ENCODE assay signal across 1 cellular context in the genomic region with DNA sequence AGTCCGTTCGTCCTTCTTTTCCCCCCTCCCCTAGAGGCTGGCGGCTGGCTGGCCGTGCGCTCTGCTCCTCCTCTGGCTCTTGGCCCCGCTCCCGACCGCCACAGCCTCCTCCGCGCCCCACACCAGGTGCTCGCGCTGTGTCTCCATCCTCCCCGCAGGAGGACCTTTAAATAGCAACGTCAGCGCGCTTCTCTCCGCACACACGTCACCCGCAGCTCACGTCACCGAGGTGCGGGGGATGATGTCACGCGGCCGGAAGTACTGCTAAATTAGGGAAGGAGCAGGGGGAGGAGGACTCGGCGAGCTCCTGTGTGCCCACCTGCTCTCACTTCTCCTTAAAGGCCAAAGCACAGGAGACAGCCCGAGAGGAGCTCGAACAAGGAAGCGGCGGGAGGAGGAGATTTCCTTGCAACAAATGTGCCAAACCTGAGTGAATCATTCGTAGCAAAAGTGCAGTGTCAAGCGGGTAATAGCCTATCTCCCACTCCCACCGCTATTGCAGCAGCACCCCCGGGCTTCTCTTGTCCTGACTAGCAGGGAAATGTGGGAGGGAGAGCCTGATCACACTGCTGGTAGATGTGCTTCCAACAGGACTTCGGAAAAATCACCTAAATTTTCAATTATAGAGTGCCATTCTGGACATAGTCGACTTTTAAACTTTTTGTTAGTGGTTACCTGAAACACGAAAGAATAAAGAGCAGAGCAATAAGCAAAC.
TF ChIP-seq lines count a peak whose summit lies in the region.

No MANE protein-coding gene starts in this region.

TF ChIP-seq in K562, 482 proteins besides CTCF, POLR2A, EP300 and RAD21 (continued from another document and continues in another):
- TF ChIP-seq NELFE (IDR thresholded peaks at IDR 0.05; ENCODE audit: insufficient read depth, insufficient read length) (peak; percentile 32), POLR2G (IDR thresholded peaks at IDR 0.05; ENCODE audit: low read depth, low read length) (peak; percentile 86), TAF15 (IDR thresholded peaks at IDR 0.05; ENCODE audit: low read depth, low read length) (no peak), SIN3A (IDR thresholded peaks at IDR 0.05; ENCODE audit: borderline replicate concordance in 2 of 2, control insufficient read depth in 1 of 2, low read depth in 2 of 2, low read length in 2 of 2) (peak in 1 of 2 experiments; percentile 88; a peak in 2 of 4 replicates), KAT7 (CRISPR knock-in tag; IDR thresholded peaks at IDR 0.05; ENCODE audit: borderline replicate concordance) (peak; percentile 69; the same call in 1 of the 2 replicates), ZNF584 (CRISPR knock-in tag; IDR thresholded peaks at IDR 0.05; ENCODE audit: low read depth) (0 out of 2 replicates have a peak, but pooled peaks have one; percentile 21), ZNF436 (CRISPR knock-in tag; IDR thresholded peaks at IDR 0.05) (no peak), ZNF644 (tag; IDR thresholded peaks at IDR 0.05; ENCODE audit: low read depth) (no peak), KAT2B (IDR thresholded peaks at IDR 0.05; ENCODE audit: low read depth, low read length) (no peak), ZNF197 (CRISPR knock-in tag; IDR thresholded peaks at IDR 0.05; ENCODE audit: low read depth) (peak; percentile 35; the same call in 1 of the 2 replicates), ZNF695 (CRISPR knock-in tag; IDR thresholded peaks at IDR 0.05) (no peak), ID3 (CRISPR knock-in tag; IDR thresholded peaks at IDR 0.05) (no peak), ID3 (tag; IDR thresholded peaks at IDR 0.05) (peak; percentile 70), ETV1 (tag; conservative IDR thresholded peaks at IDR 0.05; ENCODE audit: low read depth) (peak; percentile 97), ATF7 (IDR thresholded peaks at IDR 0.05) (peak; percentile 98), RBM34 (IDR thresholded peaks at IDR 0.05; ENCODE audit: borderline replicate concordance, insufficient read depth, low read length) (no peak), AFF4 (CRISPR knock-in tag; IDR thresholded peaks at IDR 0.05) (peak; percentile 92), ZNF707 (CRISPR knock-in tag; conservative IDR thresholded peaks at IDR 0.05) (no peak), CC2D1A (IDR thresholded peaks at IDR 0.05) (no peak), ZNF134 (CRISPR knock-in tag; conservative IDR thresholded peaks at IDR 0.05) (no peak), GTF2F1 (IDR thresholded peaks at IDR 0.05; ENCODE audit: low read depth, low read length) (no peak), MAFF (IDR thresholded peaks at IDR 0.05; ENCODE audit: low read length) (peak; percentile 60; the same call in 1 of the 2 replicates), NR1H2 (CRISPR knock-in tag; IDR thresholded peaks at IDR 0.05) (no peak), TBL1XR1 (IDR thresholded peaks at IDR 0.05; ENCODE audit: low read length in 2 of 2) (peak in 1 of 2 experiments; percentile 97; a peak in 2 of 4 replicates), SP2 (IDR thresholded peaks at IDR 0.05; ENCODE audit: extremely low read depth, low read depth, low read length, poor library complexity, severe bottlenecking) (no peak), MYNN (IDR thresholded peaks at IDR 0.05) (peak; percentile 82; the same call in 1 of the 2 replicates), MYNN (CRISPR knock-in tag; IDR thresholded peaks at IDR 0.05) (no peak), EGR1 (conservative IDR thresholded peaks at IDR 0.05) (peak; percentile 92), MEF2D (tag; conservative IDR thresholded peaks at IDR 0.05; ENCODE audit: low read depth) (0 out of 2 replicates have a peak, but pooled peaks have one; percentile 22), POLR2B (IDR thresholded peaks at IDR 0.05; ENCODE audit: low read depth, partially characterized antibody) (peak; percentile 85), CREB1 (IDR thresholded peaks at IDR 0.05) (peak; percentile 100), CREB1 (CRISPR knock-in tag; IDR thresholded peaks at IDR 0.05) (peak; percentile 99), HDAC1 (IDR thresholded peaks at IDR 0.05) (peak in 1 of 2 experiments; percentile 87; a peak in 2 of 4 replicates), KDM5B (IDR thresholded peaks at IDR 0.05; ENCODE audit: insufficient replicate concordance, low read depth, low read length) (peak; percentile 87), ZNF699 (CRISPR knock-in tag; IDR thresholded peaks at IDR 0.05; ENCODE audit: insufficient replicate concordance) (no peak), BHLHE40 (IDR thresholded peaks at IDR 0.05; ENCODE audit: low read length) (0 out of 2 replicates have a peak, but pooled peaks have one; percentile 20), ELF2 (CRISPR knock-in tag; IDR thresholded peaks at IDR 0.05) (no peak), POLR3A (IDR thresholded peaks at IDR 0.05; ENCODE audit: borderline replicate concordance, extremely low read depth, insufficient read depth, insufficient read length) (no peak), TAF7 (tag; IDR thresholded peaks at IDR 0.05) (peak; percentile 50; the same call in 1 of the 2 replicates), SAP30 (IDR thresholded peaks at IDR 0.05; ENCODE audit: borderline replicate concordance, insufficient read depth, low read depth, low read length, poor library complexity, severe bottlenecking) (peak; percentile 94), STAT5B (CRISPR knock-in tag; IDR thresholded peaks at IDR 0.05) (no peak), MAZ (CRISPR knock-in tag; conservative IDR thresholded peaks at IDR 0.05 in 1 of 2, IDR thresholded peaks at IDR 0.05 in 1 of 2) (peak; percentile 12 to 82; a peak in 3 of 4 replicates), ZBTB7A (IDR thresholded peaks at IDR 0.05; ENCODE audit: borderline replicate concordance, control insufficient read depth, low read depth, low read length) (peak; percentile 48; the same call in 1 of the 2 replicates), C11orf30 (IDR thresholded peaks at IDR 0.05; ENCODE audit: low read depth) (peak; percentile 97), FOXK1 (CRISPR knock-in tag; IDR thresholded peaks at IDR 0.05; ENCODE audit: borderline replicate concordance) (no peak), ZFP36 (IDR thresholded peaks at IDR 0.05; ENCODE audit: low read depth, low read length, partially characterized antibody) (peak; percentile 85)
- TF ChIP-seq, protein P1, sequence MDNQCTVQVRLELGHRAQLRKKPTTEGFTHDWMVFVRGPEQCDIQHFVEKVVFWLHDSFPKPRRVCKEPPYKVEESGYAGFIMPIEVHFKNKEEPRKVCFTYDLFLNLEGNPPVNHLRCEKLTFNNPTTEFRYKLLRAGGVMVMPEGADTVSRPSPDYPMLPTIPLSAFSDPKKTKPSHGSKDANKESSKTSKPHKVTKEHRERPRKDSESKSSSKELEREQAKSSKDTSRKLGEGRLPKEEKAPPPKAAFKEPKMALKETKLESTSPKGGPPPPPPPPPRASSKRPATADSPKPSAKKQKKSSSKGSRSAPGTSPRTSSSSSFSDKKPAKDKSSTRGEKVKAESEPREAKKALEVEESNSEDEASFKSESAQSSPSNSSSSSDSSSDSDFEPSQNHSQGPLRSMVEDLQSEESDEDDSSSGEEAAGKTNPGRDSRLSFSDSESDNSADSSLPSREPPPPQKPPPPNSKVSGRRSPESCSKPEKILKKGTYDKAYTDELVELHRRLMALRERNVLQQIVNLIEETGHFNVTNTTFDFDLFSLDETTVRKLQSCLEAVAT (IDR thresholded peaks at IDR 0.05) = 0 out of 4 replicates have a peak, but pooled peaks of 1 of the 2 experiments have one; percentile 6
- TF ChIP-seq, protein P2, sequence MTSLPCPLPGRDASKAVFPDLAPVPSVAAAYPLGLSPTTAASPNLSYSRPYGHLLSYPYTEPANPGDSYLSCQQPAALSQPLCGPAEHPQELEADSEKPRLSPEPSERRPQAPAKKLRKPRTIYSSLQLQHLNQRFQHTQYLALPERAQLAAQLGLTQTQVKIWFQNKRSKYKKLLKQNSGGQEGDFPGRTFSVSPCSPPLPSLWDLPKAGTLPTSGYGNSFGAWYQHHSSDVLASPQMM (CRISPR knock-in tag; IDR thresholded peaks at IDR 0.05) = no peak
- TF ChIP-seq, protein P3, sequence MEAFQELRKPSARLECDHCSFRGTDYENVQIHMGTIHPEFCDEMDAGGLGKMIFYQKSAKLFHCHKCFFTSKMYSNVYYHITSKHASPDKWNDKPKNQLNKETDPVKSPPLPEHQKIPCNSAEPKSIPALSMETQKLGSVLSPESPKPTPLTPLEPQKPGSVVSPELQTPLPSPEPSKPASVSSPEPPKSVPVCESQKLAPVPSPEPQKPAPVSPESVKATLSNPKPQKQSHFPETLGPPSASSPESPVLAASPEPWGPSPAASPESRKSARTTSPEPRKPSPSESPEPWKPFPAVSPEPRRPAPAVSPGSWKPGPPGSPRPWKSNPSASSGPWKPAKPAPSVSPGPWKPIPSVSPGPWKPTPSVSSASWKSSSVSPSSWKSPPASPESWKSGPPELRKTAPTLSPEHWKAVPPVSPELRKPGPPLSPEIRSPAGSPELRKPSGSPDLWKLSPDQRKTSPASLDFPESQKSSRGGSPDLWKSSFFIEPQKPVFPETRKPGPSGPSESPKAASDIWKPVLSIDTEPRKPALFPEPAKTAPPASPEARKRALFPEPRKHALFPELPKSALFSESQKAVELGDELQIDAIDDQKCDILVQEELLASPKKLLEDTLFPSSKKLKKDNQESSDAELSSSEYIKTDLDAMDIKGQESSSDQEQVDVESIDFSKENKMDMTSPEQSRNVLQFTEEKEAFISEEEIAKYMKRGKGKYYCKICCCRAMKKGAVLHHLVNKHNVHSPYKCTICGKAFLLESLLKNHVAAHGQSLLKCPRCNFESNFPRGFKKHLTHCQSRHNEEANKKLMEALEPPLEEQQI (IDR thresholded peaks at IDR 0.05) = no peak
- TF ChIP-seq, protein P4, sequence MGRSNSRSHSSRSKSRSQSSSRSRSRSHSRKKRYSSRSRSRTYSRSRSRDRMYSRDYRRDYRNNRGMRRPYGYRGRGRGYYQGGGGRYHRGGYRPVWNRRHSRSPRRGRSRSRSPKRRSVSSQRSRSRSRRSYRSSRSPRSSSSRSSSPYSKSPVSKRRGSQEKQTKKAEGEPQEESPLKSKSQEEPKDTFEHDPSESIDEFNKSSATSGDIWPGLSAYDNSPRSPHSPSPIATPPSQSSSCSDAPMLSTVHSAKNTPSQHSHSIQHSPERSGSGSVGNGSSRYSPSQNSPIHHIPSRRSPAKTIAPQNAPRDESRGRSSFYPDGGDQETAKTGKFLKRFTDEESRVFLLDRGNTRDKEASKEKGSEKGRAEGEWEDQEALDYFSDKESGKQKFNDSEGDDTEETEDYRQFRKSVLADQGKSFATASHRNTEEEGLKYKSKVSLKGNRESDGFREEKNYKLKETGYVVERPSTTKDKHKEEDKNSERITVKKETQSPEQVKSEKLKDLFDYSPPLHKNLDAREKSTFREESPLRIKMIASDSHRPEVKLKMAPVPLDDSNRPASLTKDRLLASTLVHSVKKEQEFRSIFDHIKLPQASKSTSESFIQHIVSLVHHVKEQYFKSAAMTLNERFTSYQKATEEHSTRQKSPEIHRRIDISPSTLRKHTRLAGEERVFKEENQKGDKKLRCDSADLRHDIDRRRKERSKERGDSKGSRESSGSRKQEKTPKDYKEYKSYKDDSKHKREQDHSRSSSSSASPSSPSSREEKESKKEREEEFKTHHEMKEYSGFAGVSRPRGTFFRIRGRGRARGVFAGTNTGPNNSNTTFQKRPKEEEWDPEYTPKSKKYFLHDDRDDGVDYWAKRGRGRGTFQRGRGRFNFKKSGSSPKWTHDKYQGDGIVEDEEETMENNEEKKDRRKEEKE (IDR thresholded peaks at IDR 0.05; ENCODE audit: borderline replicate concordance in 1 of 2, control insufficient read depth in 1 of 2, low read depth in 2 of 2, low read length in 1 of 2) = 0 out of 4 replicates have a peak, but pooled peaks of 1 of the 2 experiments have one; percentile 62
- TF ChIP-seq, protein P5, sequence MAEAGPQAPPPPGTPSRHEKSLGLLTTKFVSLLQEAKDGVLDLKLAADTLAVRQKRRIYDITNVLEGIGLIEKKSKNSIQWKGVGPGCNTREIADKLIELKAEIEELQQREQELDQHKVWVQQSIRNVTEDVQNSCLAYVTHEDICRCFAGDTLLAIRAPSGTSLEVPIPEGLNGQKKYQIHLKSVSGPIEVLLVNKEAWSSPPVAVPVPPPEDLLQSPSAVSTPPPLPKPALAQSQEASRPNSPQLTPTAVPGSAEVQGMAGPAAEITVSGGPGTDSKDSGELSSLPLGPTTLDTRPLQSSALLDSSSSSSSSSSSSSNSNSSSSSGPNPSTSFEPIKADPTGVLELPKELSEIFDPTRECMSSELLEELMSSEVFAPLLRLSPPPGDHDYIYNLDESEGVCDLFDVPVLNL (CRISPR knock-in tag; IDR thresholded peaks at IDR 0.05; ENCODE audit: low read depth) = 0 out of 2 replicates have a peak, but pooled peaks have one; percentile 46
